ENCODE assay signal across 9 cellular contexts in genomic region chr1:99180915-99181314, GRCh38.
DNase-seq lines count a peak whose midpoint lies in the region; ATAC-seq, FAIRE-seq and TF ChIP-seq lines count a peak whose summit lies in the region.
"Had no signal": no experiment of that assay in that cellular context is flagged by ENCODE, and none has a peak within 500 bp of the region (broad histone marks: within the 10 kb centered on the region; RNA-seq: fewer than 3 reads in every experiment).

No MANE protein-coding gene starts in this region.

- no peak for ATAC-seq in SK-N-SH treated with all-trans-retinoic acid at 6 μM for 48 hours

- peak; percentile 19 for DNase-seq in COLO829 (ENCODE audit: low spot score)
- DNase-seq in NCI-H1105 (lab: John Stamatoyannopoulos, UW) = peak; percentile 27
- DNase-seq in medulla oblongata (ENCODE audit: extremely low spot score) = peak; percentile 15
- no peak for DNase-seq in KG1 (lab: John Stamatoyannopoulos, UW)
- no peak for DNase-seq in NCI-H2029 (lab: John Stamatoyannopoulos, UW)
- no peak for DNase-seq in HTR-8/SVneo (ENCODE audit: insufficient read length, low spot score)
- no peak for DNase-seq in NCI-H774 (lab: John Stamatoyannopoulos, UW)
- DNase-seq: upper lobe of right lung had no signal

- FAIRE-seq in HTR-8/SVneo (lab: Jason Lieb, UNC) = no peak

TF ChIP-seq in SK-N-SH treated with all-trans-retinoic acid at 6 μM for 48 hours, 23 proteins besides CTCF, POLR2A, EP300 and RAD21:
- TF ChIP-seq POU6F1 (CRISPR knock-in tag; IDR thresholded peaks at IDR 0.05; ENCODE audit: borderline replicate concordance, low read depth) = no peak
- no peak for TF ChIP-seq ZNF565 (CRISPR knock-in tag; conservative IDR thresholded peaks at IDR 0.05; ENCODE audit: low read depth)
- no peak for TF ChIP-seq BACH2 (CRISPR knock-in tag; IDR thresholded peaks at IDR 0.05; ENCODE audit: borderline replicate concordance)
- no peak for TF ChIP-seq RARB (CRISPR knock-in tag; IDR thresholded peaks at IDR 0.05)
- TF ChIP-seq CREB5 (CRISPR knock-in tag; IDR thresholded peaks at IDR 0.05; ENCODE audit: low read depth) = no peak
- TF ChIP-seq ZFP30 (CRISPR knock-in tag; IDR thresholded peaks at IDR 0.05) = no peak
- TF ChIP-seq ZC3H10 (CRISPR knock-in tag; IDR thresholded peaks at IDR 0.05) = no peak
- 0 out of 2 replicates have a peak, but pooled peaks have one; percentile 15 for TF ChIP-seq CSRNP3 (CRISPR knock-in tag; IDR thresholded peaks at IDR 0.05)
- TF ChIP-seq ARNTL (CRISPR knock-in tag; IDR thresholded peaks at IDR 0.05; ENCODE audit: borderline replicate concordance, low read depth) = no peak
- no peak for TF ChIP-seq PATZ1 (CRISPR knock-in tag; IDR thresholded peaks at IDR 0.05; ENCODE audit: borderline replicate concordance)
- TF ChIP-seq OSR1 (CRISPR knock-in tag; IDR thresholded peaks at IDR 0.05) = no peak
- no peak for TF ChIP-seq CSDC2 (CRISPR knock-in tag; IDR thresholded peaks at IDR 0.05)
- no peak for TF ChIP-seq GLIS3 (CRISPR knock-in tag; IDR thresholded peaks at IDR 0.05)
- no peak for TF ChIP-seq ZFP3 (CRISPR knock-in tag; IDR thresholded peaks at IDR 0.05)
- TF ChIP-seq ZNF8 (CRISPR knock-in tag; IDR thresholded peaks at IDR 0.05) = peak; percentile 41; the same call in 1 of the 2 replicates
- TF ChIP-seq ZNF70 (CRISPR knock-in tag; IDR thresholded peaks at IDR 0.05) = no peak
- TF ChIP-seq TSHZ2 (CRISPR knock-in tag; IDR thresholded peaks at IDR 0.05) = 0 out of 2 replicates have a peak, but pooled peaks have one; percentile 27
- no peak for TF ChIP-seq ESRRG (CRISPR knock-in tag; IDR thresholded peaks at IDR 0.05)
- TF ChIP-seq PPARA (CRISPR knock-in tag; IDR thresholded peaks at IDR 0.05; ENCODE audit: borderline replicate concordance) = peak; percentile 74; the same call in 1 of the 2 replicates
- no peak for TF ChIP-seq SNAI2 (CRISPR knock-in tag; IDR thresholded peaks at IDR 0.05)
- peak; percentile 33; the same call in 1 of the 2 replicates for TF ChIP-seq ISL1 (CRISPR knock-in tag; IDR thresholded peaks at IDR 0.05)
- TF ChIP-seq TCF4 (CRISPR knock-in tag; IDR thresholded peaks at IDR 0.05; ENCODE audit: borderline replicate concordance) = peak; percentile 93
- no peak for TF ChIP-seq TOX (CRISPR knock-in tag; IDR thresholded peaks at IDR 0.05; ENCODE audit: borderline replicate concordance)

Comparison
In these comparisons a context has a peak if more than half of its experiments do, and no peak if none do; other contexts are left out.
1. DNase-seq: peak in COLO829 (single experiment), NCI-H1105 (single experiment) and medulla oblongata (single experiment); none in KG1 (single experiment), NCI-H2029 (single experiment), HTR-8/SVneo (single experiment) and NCI-H774 (single experiment).